13 cellular contexts compared by ENCODE assay signal in the genomic region with DNA sequence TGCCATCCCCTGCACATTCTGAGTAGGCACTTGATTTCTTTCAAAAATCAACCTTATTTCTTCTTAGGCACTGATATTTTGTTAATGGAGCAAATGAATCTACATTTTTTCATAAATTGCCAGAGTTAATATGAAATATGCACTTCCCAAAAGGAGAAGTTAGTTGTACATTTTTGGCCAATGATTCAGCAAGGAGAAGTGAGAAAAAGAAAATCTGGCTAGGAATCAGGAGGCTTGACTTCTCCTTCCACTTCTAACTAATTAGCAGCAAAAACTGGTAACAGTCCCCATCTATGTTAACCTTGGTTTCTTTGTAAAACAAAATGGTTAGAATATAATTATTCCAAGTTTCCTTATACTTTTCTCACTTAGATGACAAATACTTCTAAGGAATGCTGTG. TPM values are rescaled to one million over a fixed set of nuclear protein-coding genes. Genes with fewer than 3 reads are reported as not detected.
DNase-seq lines count a peak whose midpoint lies in the region; FAIRE-seq and TF ChIP-seq lines count a peak whose summit lies in the region.
"Had no signal": no experiment of that assay in that cellular context is flagged by ENCODE, and none has a peak within 500 bp of the region (broad histone marks: within the 10 kb centered on the region; RNA-seq: fewer than 3 reads in every experiment).

No MANE protein-coding gene starts in this region.

- no peaks in the 10 kb centered on the region for H4K20me1 ChIP-seq in astrocyte (ENCODE audit: insufficient read depth, low read length)

- DNase-seq in AG08395 (ENCODE audit: low spot score) (peak; percentile 25), KBM-7 (peak; percentile 71), astrocyte (ENCODE audit: low read depth) (peak; percentile 63), iris pigment epithelial cell (ENCODE audit: low read depth) (peak; percentile 49), HT-29 (ENCODE audit: low spot score) (no peak), NCI-H748 treated with DMSO at 0.1 percent for 48 hours (lab: John Stamatoyannopoulos, UW) (no peak), DMS53 treated with DMSO at 0.1 percent for 48 hours (lab: John Stamatoyannopoulos, UW; ENCODE audit: unreplicated experiment) (no peak)
- no peak for DNase-seq in activated CD4-positive, alpha-beta T cell treated with anti-CD3 and anti-CD28 coated beads, Interleukin-2, amount 50 U/mL, for 48 hours
- DNase-seq: GF-D8, NCI-H2029 had no signal

- TF ChIP-seq CTCF in astrocyte (IDR thresholded peaks at IDR 0.05; ENCODE audit: insufficient read depth, low read depth, low read length): no peak

- no peaks in the 10 kb centered on the region for H3K27me3 Mint-ChIP-seq in astrocyte (ENCODE audit: low read depth, unreplicated experiment)
- H3K27me3 Mint-ChIP-seq: brain had no signal

- H3K79me2 ChIP-seq in astrocyte (ENCODE audit: insufficient read depth, low read length): no peaks in the 10 kb centered on the region

- in situ Hi-C loops in KBM-7 (cut with MboI; ENCODE audit: low pct_unique_long_range_greater_than_20kb, low sequenced_read_pairs): no loop called here

- H3K9ac ChIP-seq in astrocyte (ENCODE audit: low read length): no peak overlapping the region

- H3K4me1 Mint-ChIP-seq in astrocyte (ENCODE audit: low read depth, unreplicated experiment): peaks cover 22% of the 10 kb centered on the region
- H3K4me1 Mint-ChIP-seq: brain had no signal

- H3K36me3 Mint-ChIP-seq in astrocyte (ENCODE audit: low read depth, unreplicated experiment): no peaks in the 10 kb centered on the region

- peak overlapping the region; percentile 73 for H3K4me2 ChIP-seq in astrocyte (ENCODE audit: low read length)
- H3K4me2 ChIP-seq: GM23338 had no signal

- H3K4me1 ChIP-seq in astrocyte (ENCODE audit: insufficient read depth, low read length): peaks cover 11% of the 10 kb centered on the region

- H3K36me3 ChIP-seq in astrocyte (ENCODE audit: insufficient read depth, low read length): no peaks in the 10 kb centered on the region

- H2AFZ ChIP-seq in astrocyte (ENCODE audit: low read depth, low read length): no peak overlapping the region
- H2AFZ ChIP-seq: GM23338 had no signal

- H3K27ac ChIP-seq in astrocyte (ENCODE audit: low read depth, low read length): no peak overlapping the region

- FAIRE-seq in astrocyte (lab: Jason Lieb, UNC): peak; percentile 75

- no peak overlapping the region for H3K4me3 Mint-ChIP-seq in astrocyte (ENCODE audit: unreplicated experiment)
- H3K4me3 Mint-ChIP-seq: B cell, brain, GM23338 had no signal

- peak overlapping the region; percentile 12 for H3K27ac Mint-ChIP-seq in astrocyte (ENCODE audit: unreplicated experiment)
- H3K27ac Mint-ChIP-seq: B cell, brain, GM23338 had no signal

- peak overlapping the region; percentile 21 for H3K4me3 ChIP-seq in astrocyte (ENCODE audit: insufficient read depth, low read depth, low read length)
- H3K4me3 ChIP-seq: GM23338 had no signal

- no peaks in the 10 kb centered on the region for H3K9me3 Mint-ChIP-seq in astrocyte (ENCODE audit: unreplicated experiment)
- H3K9me3 Mint-ChIP-seq: brain, GM23338 had no signal

- H3K9me3 ChIP-seq in astrocyte (ENCODE audit: insufficient read depth, low read depth, low read length): no peaks in the 10 kb centered on the region

- H3K27me3 ChIP-seq in astrocyte (ENCODE audit: insufficient read depth, low read length): no peaks in the 10 kb centered on the region

RNA-seq across cellular contexts. Expression of a gene that starts 7.0 kb away (rescaled TPM):
- total RNA-seq in astrocyte: 83.2 and 83.7 TPM in 2 replicates
- 1.9 and 5.3 TPM in 2 replicates for total RNA-seq in HT-29 (2014; rRNA removed; shearing (Covaris generic))

Comparison
In these comparisons a context has a peak if more than half of its experiments do, and no peak if none do; other contexts are left out.
1. DNase-seq: peak in AG08395 (single experiment), KBM-7 (single experiment), astrocyte (single experiment) and iris pigment epithelial cell (single experiment); none in activated CD4-positive, alpha-beta T cell treated with anti-CD3 and anti-CD28 coated beads, Interleukin-2, amount 50 U/mL, for 48 hours (0 of 2), HT-29 (single experiment), NCI-H748 treated with DMSO at 0.1 percent for 48 hours (single experiment) and DMS53 treated with DMSO at 0.1 percent for 48 hours (single experiment).
2. RNA of a gene that starts 7.0 kb away (total RNA-seq): 83.2 to 83.7 TPM in astrocyte; 1.9 to 5.3 TPM in HT-29; every median in the first group is over 10 times any median in the second.